In the genomic region with DNA sequence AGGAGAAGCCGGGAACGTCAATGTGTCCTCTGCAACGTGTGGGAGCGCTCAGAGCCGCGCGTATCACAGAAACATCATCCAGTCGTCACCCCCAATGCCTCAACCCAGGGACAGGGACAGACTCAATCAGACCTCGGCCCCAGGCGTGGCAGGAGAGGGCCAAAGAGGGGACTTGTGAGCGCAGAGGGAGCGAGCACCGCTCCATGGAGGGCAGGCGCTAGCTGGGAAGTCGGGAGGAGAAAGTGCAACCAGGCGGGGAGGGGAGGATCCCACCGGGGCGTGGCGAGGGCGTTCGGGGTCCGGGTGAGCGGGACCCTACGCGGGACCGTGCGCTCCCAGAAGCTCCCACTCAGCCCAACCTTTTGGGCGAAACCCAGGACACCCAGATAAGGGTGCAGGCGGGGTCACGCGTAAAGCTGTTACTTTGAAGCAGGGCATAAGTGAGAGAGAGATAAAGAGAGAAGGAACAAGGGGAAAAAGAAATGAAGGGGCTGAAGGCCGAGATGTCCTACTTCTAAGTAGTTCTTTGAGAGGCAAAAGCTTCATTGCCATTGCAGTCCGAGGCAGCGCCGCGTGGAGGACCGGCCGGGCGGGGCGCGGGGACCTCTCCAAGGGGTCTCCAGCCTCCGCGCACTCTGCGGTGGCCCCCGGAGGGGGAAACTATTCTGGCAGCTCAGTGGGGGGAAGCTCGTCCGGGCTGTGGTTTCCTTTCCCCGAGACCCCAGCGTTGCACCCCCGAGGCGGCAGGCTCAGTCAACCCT, we compare ENCODE assay signal across 8 cellular contexts. TPM values are rescaled to one million over a fixed set of nuclear protein-coding genes. Genes with fewer than 3 reads are reported as not detected.
DNase-seq lines count a peak whose midpoint lies in the region; ATAC-seq and TF ChIP-seq lines count a peak whose summit lies in the region.

No MANE protein-coding gene starts in this region.

- no peak for TF ChIP-seq CTCF in HFFc6 (IDR thresholded peaks at IDR 0.05)
- TF ChIP-seq CTCF in SK-N-SH (IDR thresholded peaks at IDR 0.05) = no peak
- no peak for TF ChIP-seq CTCF in choroid plexus epithelial cell (conservative IDR thresholded peaks at IDR 0.05; ENCODE audit: low read depth, low read length)

- H3K4me3 Mint-ChIP-seq in HFFc6 = peak overlapping the region; percentile 88

- H3K36me3 ChIP-seq in SK-N-SH (replicated peaks in 1 of 2; ENCODE audit: control insufficient read depth in 1 of 2, insufficient read depth in 2 of 2, low read length in 1 of 2) = no peaks in the 10 kb centered on the region

- ATAC-seq in HG03135 (IDR thresholded peaks at IDR 0.05; ENCODE audit: unreplicated experiment) = no peak

- no peaks in the 10 kb centered on the region for H3K9me3 ChIP-seq in SK-N-SH

- H3K27me3 ChIP-seq in SK-N-SH (ENCODE audit: insufficient read depth) = no peaks in the 10 kb centered on the region

- H3K27me3 Mint-ChIP-seq in HFFc6 (ENCODE audit: insufficient read depth) = peaks cover 38% of the 10 kb centered on the region

- H3K4me2 ChIP-seq in SK-N-SH = peak overlapping the region; percentile 91

- peaks cover 4% of the 10 kb centered on the region; the same call in 1 of the 2 replicates for H4K20me1 ChIP-seq in SK-N-SH (ENCODE audit: insufficient read depth)

- H3F3A ChIP-seq in SK-N-SH (replicated peaks; ENCODE audit: insufficient read depth) = peaks cover 6% of the 10 kb centered on the region

- peak; percentile 43 for DNase-seq in COLO668 (lab: John Stamatoyannopoulos, UW; ENCODE audit: unreplicated experiment)
- DNase-seq in HFFc6 = no peak
- peak; percentile 82 for DNase-seq in SK-N-SH
- DNase-seq in choroid plexus epithelial cell (ENCODE audit: low read depth) = peak; percentile 15
- DNase-seq in left kidney (ENCODE audit: low read depth, low spot score) = peak; percentile 91
- peak; percentile 1 to 9 for DNase-seq in stimulated activated CD4-positive, alpha-beta T cell treated with anti-CD3 and anti-CD28 coated beads, Interleukin-2, amount 100 ng/mL, for 48 hours
- DNase-seq in NCI-H1436 treated with DMSO at 0.1 percent for 48 hours (lab: John Stamatoyannopoulos, UW) = no peak

- H3K9ac ChIP-seq in SK-N-SH = peak overlapping the region; percentile 35; the same call in 1 of the 2 replicates

- H3K4me3 ChIP-seq in SK-N-SH (ENCODE audit: low read depth in 2 of 2, low read length in 1 of 2) = peak overlapping the region; percentile 59 to 83
- peak overlapping the region; percentile 62 for H3K4me3 ChIP-seq in choroid plexus epithelial cell (ENCODE audit: low read depth, low read length)

- CTCF ChIA-PET in SK-N-SH (lab: Yijun Ruan, JAX) = interaction anchor here (0.6 to 8.3 kb wide), 27 partner anchors 8 to 375 kb away, joined by 3 to 35 read pairs (median 3); a partner anchor contains a TSS

- WGBS in SK-N-SH (ENCODE audit: low lambda C conversion rate) = 0% methylated on average over 24 of the region's 51 CpGs

- H3K9me2 ChIP-seq in SK-N-SH = no peaks in the 10 kb centered on the region

- H3K79me2 ChIP-seq in SK-N-SH (ENCODE audit: insufficient read depth) = no peaks in the 10 kb centered on the region

- peaks cover 14% of the 10 kb centered on the region for H3K4me1 Mint-ChIP-seq in HFFc6 (ENCODE audit: low read depth)

- H3K27ac ChIP-seq in SK-N-SH (ENCODE audit: low read depth in 2 of 2, low read length in 1 of 2) = peak overlapping the region; percentile 30 to 81; a peak in 2 of 4 replicates

- peak overlapping the region; percentile 81 for H2AFZ ChIP-seq in SK-N-SH (ENCODE audit: low read depth)

- no peak overlapping the region for H3K27ac Mint-ChIP-seq in HFFc6

- H3K9me3 Mint-ChIP-seq in HFFc6 = no peaks in the 10 kb centered on the region

- TF ChIP-seq EP300 in SK-N-SH (IDR thresholded peaks at IDR 0.05; ENCODE audit: borderline replicate concordance in 1 of 2, low read depth in 1 of 2, low read length in 1 of 2) = no peak

- no peaks in the 10 kb centered on the region for H3K36me3 Mint-ChIP-seq in HFFc6 (ENCODE audit: low read depth)

- POLR2A ChIA-PET in SK-N-SH (lab: Yijun Ruan, JAX) = interaction anchor here (0.9 to 2.7 kb wide), 10 partner anchors 16 to 182 kb away, joined by 3 to 21 read pairs (median 4); a partner anchor contains a TSS

- peaks cover 11 to 20% of the 10 kb centered on the region in 2 experiments for H3K4me1 ChIP-seq in SK-N-SH (ENCODE audit: control insufficient read depth in 1 of 2, insufficient read depth in 2 of 2, low read depth in 1 of 2, low read length in 1 of 2)

- TF ChIP-seq RAD21 in SK-N-SH (IDR thresholded peaks at IDR 0.05; ENCODE audit: low read length) = peak; percentile 22; the same call in 1 of the 2 replicates

TF ChIP-seq in SK-N-SH, 30 proteins besides CTCF, POLR2A, EP300 and RAD21:
- TF ChIP-seq, protein P1, sequence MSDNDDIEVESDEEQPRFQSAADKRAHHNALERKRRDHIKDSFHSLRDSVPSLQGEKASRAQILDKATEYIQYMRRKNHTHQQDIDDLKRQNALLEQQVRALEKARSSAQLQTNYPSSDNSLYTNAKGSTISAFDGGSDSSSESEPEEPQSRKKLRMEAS (IDR thresholded peaks at IDR 0.05; ENCODE audit: low read depth) = no peak
- peak; percentile 54; the same call in 1 of the 2 replicates for TF ChIP-seq MXI1 (IDR thresholded peaks at IDR 0.05; ENCODE audit: low read depth, low read length)
TF ChIP-seq in SK-N-SH: peak in this region for 1.

RNA-seq across cellular contexts. Expression of a gene that starts 0.9 kb away (rescaled TPM):
- total RNA-seq in HFFc6 (2021; fragmentation: NEBNext Ultra II Directional; extraction: Animal tissue kit (Norgen Biotek cat#: 25700)) = under 1 TPM in 5 of 6 experiments, not detected in 1; 0.09 to 0.50 (median 0.15) TPM
- 0.21 and 0.61 TPM in 2 replicates for polyA plus RNA-seq in SK-N-SH (2012; rRNA removed)
- polyA plus RNA-seq in SK-N-SH (2012; cell fraction: cytosol; rRNA removed) = 0.35 and 1.1 TPM in 2 replicates
- polyA plus RNA-seq in SK-N-SH (2012; cell fraction: nucleus; rRNA removed) = 2.4 and 5.2 TPM in 2 replicates

RNA-seq across cellular contexts. Expression of a gene that starts 29.7 kb away (rescaled TPM):
- total RNA-seq in HFFc6 (2021; fragmentation: NEBNext Ultra II Directional; extraction: Animal tissue kit (Norgen Biotek cat#: 25700)) = 10 to 100 TPM; 13.3 to 16.9 (median 14.6) TPM
- 5.6 and 6.3 TPM in 2 replicates for polyA plus RNA-seq in SK-N-SH (2012; rRNA removed)
- 6.3 and 6.7 TPM in 2 replicates for polyA plus RNA-seq in SK-N-SH (2012; cell fraction: cytosol; rRNA removed)
- polyA plus RNA-seq in SK-N-SH (2012; cell fraction: nucleus; rRNA removed) = 2.3 and 4.4 TPM in 2 replicates

Comparison
In these comparisons a context has a peak if more than half of its experiments do, and no peak if none do; other contexts are left out.
1. DNase-seq: peak in COLO668 (single experiment), SK-N-SH (single experiment), choroid plexus epithelial cell (single experiment), left kidney (single experiment) and stimulated activated CD4-positive, alpha-beta T cell treated with anti-CD3 and anti-CD28 coated beads, Interleukin-2, amount 100 ng/mL, for 48 hours (2 of 2); none in HFFc6 (single experiment) and NCI-H1436 treated with DMSO at 0.1 percent for 48 hours (single experiment).